In genomic region chr4:115187136-115187535, GRCh38 we compare ENCODE assay signal across 19 cellular contexts.
"Had no signal": no experiment of that assay in that cellular context is flagged by ENCODE, and none has a peak within 500 bp of the region (broad histone marks: within the 10 kb centered on the region; RNA-seq: fewer than 3 reads in every experiment).

No MANE protein-coding gene starts in this region.

- H2AFZ ChIP-seq: neural progenitor cell had no signal

- H3K4me3 Mint-ChIP-seq: activated T-cell treated with anti-CD3 and anti-CD28 coated beads, Interleukin-2, amount 50 U/mL, for 72 hours; effector memory CD8-positive, alpha-beta T cell; naive thymus-derived CD4-positive, alpha-beta T cell; neural progenitor cell; stimulated activated naive B cell treated with anti-CD40 and anti-IgM and Interleukin-4, amounts not matched to agents 10 μg/mL and 1 μg/mL and 100 μg/mL, for 72 hours had no signal

- H3K4me1 ChIP-seq: ascending aorta, gastrocnemius medialis, neural progenitor cell, pancreas, spleen had no signal

- H3K9ac ChIP-seq: neural progenitor cell had no signal

- H3K4me2 ChIP-seq: neural progenitor cell had no signal

- H3K9me3 Mint-ChIP-seq: neural progenitor cell; stimulated activated naive B cell treated with anti-CD40 and anti-IgM and Interleukin-4, amounts not matched to agents 10 μg/mL and 1 μg/mL and 100 μg/mL, for 72 hours had no signal

- H3K4me1 Mint-ChIP-seq: naive thymus-derived CD4-positive, alpha-beta T cell; neural progenitor cell; stimulated activated naive B cell treated with anti-CD40 and anti-IgM and Interleukin-4, amounts not matched to agents 10 μg/mL and 1 μg/mL and 100 μg/mL, for 72 hours had no signal

- H3K27me3 ChIP-seq: ascending aorta, gastrocnemius medialis, neural progenitor cell, pancreas, spleen had no signal

- DNase-seq: activated CD4-positive, alpha-beta T cell treated with anti-CD3 and anti-CD28 coated beads for 1 hour; activated effector memory CD4-positive, alpha-beta T cell treated with anti-CD3 and anti-CD28 coated beads, Interleukin-2, amount 50 U/mL, for 16 hours; activated naive CD4-positive, alpha-beta T cell treated with anti-CD3 and anti-CD28 coated beads, Interleukin-2, amount 50 U/mL, for 16 hours; activated T-cell treated with anti-CD3 and anti-CD28 coated beads, Interleukin-2, amount 50 U/mL, for 72 hours; effector memory CD8-positive, alpha-beta T cell; gastrocnemius medialis; head of caudate nucleus; kidney glomerular epithelial cell; mesenchymal stem cell; naive thymus-derived CD4-positive, alpha-beta T cell; pancreas; spleen; stimulated activated naive B cell treated with anti-CD40 and anti-IgM and Interleukin-4, amounts not matched to agents 10 μg/mL and 1 μg/mL and 100 μg/mL, for 72 hours; SW 1271; T-helper 2 cell; WERI-Rb-1 had no signal

- H3K36me3 ChIP-seq: ascending aorta, gastrocnemius medialis, neural progenitor cell, pancreas, spleen, WERI-Rb-1 had no signal

- H3K27ac Mint-ChIP-seq: activated T-cell treated with anti-CD3 and anti-CD28 coated beads, Interleukin-2, amount 50 U/mL, for 72 hours; effector memory CD8-positive, alpha-beta T cell; naive thymus-derived CD4-positive, alpha-beta T cell; neural progenitor cell; stimulated activated naive B cell treated with anti-CD40 and anti-IgM and Interleukin-4, amounts not matched to agents 10 μg/mL and 1 μg/mL and 100 μg/mL, for 72 hours had no signal

- H3K27ac ChIP-seq: ascending aorta, gastrocnemius medialis, neural progenitor cell, pancreas, spleen, WERI-Rb-1 had no signal

- H3K9me3 ChIP-seq: ascending aorta, pancreas had no signal

- H3K27me3 Mint-ChIP-seq: effector memory CD8-positive, alpha-beta T cell; naive thymus-derived CD4-positive, alpha-beta T cell; stimulated activated naive B cell treated with anti-CD40 and anti-IgM and Interleukin-4, amounts not matched to agents 10 μg/mL and 1 μg/mL and 100 μg/mL, for 72 hours had no signal

- FAIRE-seq: pancreas had no signal

- ATAC-seq: activated T-cell treated with anti-CD3 and anti-CD28 coated beads, Interleukin-2, amount 50 U/mL, for 72 hours; effector memory CD8-positive, alpha-beta T cell; gastrocnemius medialis; naive thymus-derived CD4-positive, alpha-beta T cell; sciatic nerve; stimulated activated naive B cell treated with anti-CD40 and anti-IgM and Interleukin-4, amounts not matched to agents 10 μg/mL and 1 μg/mL and 100 μg/mL, for 72 hours had no signal

- H3K4me3 ChIP-seq: ascending aorta, gastrocnemius medialis, neural progenitor cell, pancreas, spleen had no signal
